28 cellular contexts compared by ENCODE assay signal in the genomic region with DNA sequence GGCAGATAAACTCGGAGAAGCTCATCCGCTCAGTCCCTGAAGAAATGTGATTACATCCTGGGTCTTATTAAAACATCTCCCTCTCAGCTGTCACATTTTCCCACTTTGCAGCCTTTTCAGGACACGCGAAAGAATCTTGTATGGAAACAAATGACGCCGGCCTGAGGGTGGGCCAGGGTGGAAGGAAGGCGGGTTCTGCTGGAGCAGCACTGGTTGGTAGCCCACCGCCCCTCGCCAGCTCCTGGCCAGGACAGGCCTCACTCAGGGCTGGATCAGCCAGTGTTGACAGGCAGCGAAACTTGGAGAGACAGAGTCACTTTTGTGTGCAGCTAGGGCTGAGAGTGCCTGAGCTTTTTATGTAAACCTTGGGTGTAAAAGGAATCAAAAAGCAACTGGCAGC.
"Had no signal": no experiment of that assay in that cellular context is flagged by ENCODE, and none has a peak within 500 bp of the region (broad histone marks: within the 10 kb centered on the region; RNA-seq: fewer than 3 reads in every experiment).

No MANE protein-coding gene starts in this region.

- H3K4me3 Mint-ChIP-seq: activated CD4-positive, alpha-beta memory T cell treated with anti-CD3 and anti-CD28 coated beads, Interleukin-2, amount 10 ng/mL, durations not matched to agents 7 days and 5 days; activated CD4-positive, alpha-beta T cell treated with anti-CD3 and anti-CD28 coated beads, Interleukin-2, amount 10 ng/mL, durations not matched to agents 7 days and 5 days; activated naive CD4-positive, alpha-beta T cell treated with anti-CD3 and anti-CD28 coated beads, Interleukin-2, amount 50 U/mL, for 24 hours; activated naive CD8-positive, alpha-beta T cell treated with anti-CD3 and anti-CD28 coated beads for 36 hours; activated naive CD8-positive, alpha-beta T cell treated with anti-CD3 and anti-CD28 coated beads, Interleukin-2, amount 50 U/mL, for 24 hours; activated T-cell treated with anti-CD3 and anti-CD28 coated beads, Interleukin-2, amount 50 U/mL, for 24 hours; activated T-cell treated with anti-CD3 and anti-CD28 coated beads, Interleukin-2, amount 50 U/mL, for 72 hours; WTC11 had no signal

- H3K27me3 ChIP-seq: adrenal gland, body of pancreas, breast epithelium, cardiac muscle cell, colonic mucosa, esophagus squamous epithelium had no signal

- H3K36me3 Mint-ChIP-seq: activated naive CD8-positive, alpha-beta T cell treated with anti-CD3 and anti-CD28 coated beads for 36 hours; WTC11 had no signal

- H3K36me3 ChIP-seq: adrenal gland, breast epithelium, cardiac muscle cell, colonic mucosa had no signal

- H3K4me3 ChIP-seq: adrenal gland, body of pancreas, breast epithelium, cardiac muscle cell, colonic mucosa, esophagus squamous epithelium had no signal

- ATAC-seq: activated naive CD8-positive, alpha-beta T cell treated with anti-CD3 and anti-CD28 coated beads, Interleukin-2, amount 50 U/mL, for 24 hours; activated T-cell treated with anti-CD3 and anti-CD28 coated beads, Interleukin-2, amount 50 U/mL, for 72 hours; body of pancreas; WTC11 had no signal

- H3K27me3 Mint-ChIP-seq: activated CD4-positive, alpha-beta memory T cell treated with anti-CD3 and anti-CD28 coated beads, Interleukin-2, amount 10 ng/mL, durations not matched to agents 7 days and 5 days; activated CD4-positive, alpha-beta T cell treated with anti-CD3 and anti-CD28 coated beads, Interleukin-2, amount 10 ng/mL, durations not matched to agents 7 days and 5 days; activated naive CD4-positive, alpha-beta T cell treated with anti-CD3 and anti-CD28 coated beads, Interleukin-2, amount 50 U/mL, for 24 hours; activated naive CD8-positive, alpha-beta T cell treated with anti-CD3 and anti-CD28 coated beads for 36 hours; activated naive CD8-positive, alpha-beta T cell treated with anti-CD3 and anti-CD28 coated beads, Interleukin-2, amount 50 U/mL, for 24 hours; activated T-cell treated with anti-CD3 and anti-CD28 coated beads, Interleukin-2, amount 50 U/mL, for 24 hours had no signal

- H3K9me3 Mint-ChIP-seq: activated CD4-positive, alpha-beta memory T cell treated with anti-CD3 and anti-CD28 coated beads, Interleukin-2, amount 10 ng/mL, durations not matched to agents 7 days and 5 days; activated CD4-positive, alpha-beta T cell treated with anti-CD3 and anti-CD28 coated beads, Interleukin-2, amount 10 ng/mL, durations not matched to agents 7 days and 5 days; activated naive CD4-positive, alpha-beta T cell treated with anti-CD3 and anti-CD28 coated beads, Interleukin-2, amount 50 U/mL, for 24 hours; activated naive CD8-positive, alpha-beta T cell treated with anti-CD3 and anti-CD28 coated beads for 36 hours; activated naive CD8-positive, alpha-beta T cell treated with anti-CD3 and anti-CD28 coated beads, Interleukin-2, amount 50 U/mL, for 24 hours; activated T-cell treated with anti-CD3 and anti-CD28 coated beads, Interleukin-2, amount 50 U/mL, for 24 hours; activated T-cell treated with anti-CD3 and anti-CD28 coated beads, Interleukin-2, amount 50 U/mL, for 72 hours; WTC11 had no signal

- H3K27ac Mint-ChIP-seq: activated CD4-positive, alpha-beta memory T cell treated with anti-CD3 and anti-CD28 coated beads, Interleukin-2, amount 10 ng/mL, durations not matched to agents 7 days and 5 days; activated CD4-positive, alpha-beta T cell treated with anti-CD3 and anti-CD28 coated beads, Interleukin-2, amount 10 ng/mL, durations not matched to agents 7 days and 5 days; activated naive CD4-positive, alpha-beta T cell treated with anti-CD3 and anti-CD28 coated beads, Interleukin-2, amount 50 U/mL, for 24 hours; activated naive CD8-positive, alpha-beta T cell treated with anti-CD3 and anti-CD28 coated beads for 36 hours; activated naive CD8-positive, alpha-beta T cell treated with anti-CD3 and anti-CD28 coated beads, Interleukin-2, amount 50 U/mL, for 24 hours; activated T-cell treated with anti-CD3 and anti-CD28 coated beads, Interleukin-2, amount 50 U/mL, for 24 hours; activated T-cell treated with anti-CD3 and anti-CD28 coated beads, Interleukin-2, amount 50 U/mL, for 72 hours; WTC11 had no signal

- H3K4me1 Mint-ChIP-seq: activated naive CD8-positive, alpha-beta T cell treated with anti-CD3 and anti-CD28 coated beads, Interleukin-2, amount 50 U/mL, for 24 hours; WTC11 had no signal

- DNase-seq: activated CD4-positive, alpha-beta memory T cell treated with anti-CD3 and anti-CD28 coated beads, Interleukin-2, amount 10 ng/mL, durations not matched to agents 7 days and 5 days; activated CD4-positive, alpha-beta T cell treated with anti-CD3 and anti-CD28 coated beads for 1 hour; activated CD4-positive, alpha-beta T cell treated with anti-CD3 and anti-CD28 coated beads for 4 hours; activated CD4-positive, alpha-beta T cell treated with anti-CD3 and anti-CD28 coated beads, Interleukin-2, amount 10 ng/mL, durations not matched to agents 7 days and 5 days; activated CD4-positive, alpha-beta T cell treated with anti-CD3 and anti-CD28 coated beads, Interleukin-2, amount 50 U/mL, for 4 hours; activated CD8-positive, alpha-beta memory T cell treated with anti-CD3 and anti-CD28 coated beads, Interleukin-2, amount 50 U/mL, for 48 hours; activated gamma-delta T cell; activated naive CD4-positive, alpha-beta T cell treated with Interleukin-2 at 50 U/mL for 16 hours; activated naive CD8-positive, alpha-beta T cell treated with anti-CD3 and anti-CD28 coated beads for 36 hours; activated naive CD8-positive, alpha-beta T cell treated with anti-CD3 and anti-CD28 coated beads, Interleukin-2, amount 50 U/mL, for 24 hours; activated T-cell treated with anti-CD3 and anti-CD28 coated beads for 4 hours; activated T-cell treated with anti-CD3 and anti-CD28 coated beads, Interleukin-2, amount 50 U/mL, for 24 hours; activated T-cell treated with anti-CD3 and anti-CD28 coated beads, Interleukin-2, amount 50 U/mL, for 72 hours; adrenal gland; amygdala; aorta; body of pancreas; cerebellar nuclear complex; colonic mucosa; effector CD8-positive, alpha-beta T cell; esophagus squamous epithelium; head of caudate nucleus; T-helper 1 cell; T-helper 2 cell had no signal
